Comparison of ENCODE assay signal across 12 cellular contexts in the genomic region with DNA sequence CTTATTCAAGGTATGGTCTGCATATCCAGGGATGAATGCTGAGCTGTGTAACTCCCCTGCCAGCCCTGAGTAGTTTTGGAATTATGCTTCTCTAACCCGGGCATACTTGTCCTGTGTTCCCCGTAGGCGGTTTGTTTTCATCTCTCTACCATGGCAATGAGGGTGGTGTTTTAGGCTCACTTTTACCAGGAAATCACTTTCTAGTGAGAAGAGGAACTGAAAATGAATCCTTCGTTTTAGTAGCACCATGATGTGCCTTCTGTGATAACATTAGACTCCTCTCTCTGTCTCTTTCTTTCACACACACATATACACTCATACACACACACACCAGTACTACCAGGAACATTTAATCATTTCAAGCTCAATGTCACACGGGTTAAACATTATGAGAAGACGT. TPM values are rescaled to one million over a fixed set of nuclear protein-coding genes. Genes with fewer than 3 reads are reported as not detected.
DNase-seq lines count a peak whose midpoint lies in the region; ATAC-seq and TF ChIP-seq lines count a peak whose summit lies in the region.
"Had no signal": no experiment of that assay in that cellular context is flagged by ENCODE, and none has a peak within 500 bp of the region (broad histone marks: within the 10 kb centered on the region; RNA-seq: fewer than 3 reads in every experiment).

No MANE protein-coding gene starts in this region.

- no peak overlapping the region for H2AFZ ChIP-seq in neuronal stem cell (ENCODE audit: low read length)
- H2AFZ ChIP-seq: parathyroid adenoma had no signal

- H2BK15ac ChIP-seq in neuronal stem cell (ENCODE audit: low read length) = no peak overlapping the region

- no peak overlapping the region for H3K4ac ChIP-seq in neuronal stem cell (ENCODE audit: low read length)

- H2BK5ac ChIP-seq in neuronal stem cell (ENCODE audit: low read length) = no peak overlapping the region

- no peak overlapping the region for H3K4me2 ChIP-seq in neuronal stem cell (ENCODE audit: insufficient read depth, low read length, poor library complexity, severe bottlenecking)

- no peak overlapping the region for H3K23ac ChIP-seq in neuronal stem cell (ENCODE audit: low read depth, low read length, poor library complexity)

- no peak overlapping the region for H4K91ac ChIP-seq in neuronal stem cell (ENCODE audit: low read depth, low read length, poor library complexity)

- no peak overlapping the region for H2BK12ac ChIP-seq in neuronal stem cell (ENCODE audit: low read length)

- no peak overlapping the region for H3K9ac ChIP-seq in neuronal stem cell (ENCODE audit: low read depth, low read length, poor library complexity)
- H3K9ac ChIP-seq: parathyroid adenoma had no signal

- H3K27me3 ChIP-seq in lower lobe of right lung (ENCODE audit: low read depth) = no peaks in the 10 kb centered on the region
- H3K27me3 ChIP-seq in suprapubic skin = no peaks in the 10 kb centered on the region
- H3K27me3 ChIP-seq in neuronal stem cell (ENCODE audit: control insufficient read depth in 3 of 3, insufficient read depth in 3 of 3, low read depth in 1 of 3, low read length in 3 of 3) = no peaks in the 10 kb centered on the region

- H3K4me1 ChIP-seq in lower lobe of right lung = no peaks in the 10 kb centered on the region
- H3K4me1 ChIP-seq in suprapubic skin = no peaks in the 10 kb centered on the region
- H3K4me1 ChIP-seq in neuronal stem cell (ENCODE audit: control insufficient read depth in 2 of 2, insufficient read depth in 1 of 2, low read depth in 1 of 2, low read length in 2 of 2) = no peaks in the 10 kb centered on the region
- H3K4me1 ChIP-seq: parathyroid adenoma had no signal

- intact Hi-C loops in lower lobe of right lung (cut with DNase I) = no loop called here

- H4K8ac ChIP-seq in neuronal stem cell (ENCODE audit: low read depth, low read length) = no peak overlapping the region

- H3K9me3 ChIP-seq in lower lobe of right lung (no peaks in the 10 kb centered on the region), suprapubic skin (no peaks in the 10 kb centered on the region), neuronal stem cell (replicated peaks in 1 of 2; ENCODE audit: control insufficient read depth in 2 of 2, insufficient read depth in 1 of 2, low read depth in 1 of 2, low read length in 2 of 2) (peaks cover under 1 to 3% of the 10 kb centered on the region in 2 donors)

- TF ChIP-seq CTCF in lower lobe of right lung (IDR thresholded peaks at IDR 0.05) = no peak
- TF ChIP-seq CTCF in suprapubic skin (IDR thresholded peaks at IDR 0.05) = no peak

- no peak overlapping the region for H2AK5ac ChIP-seq in neuronal stem cell (ENCODE audit: low read depth, low read length)

- H3K4me3 ChIP-seq in lower lobe of right lung = no peak overlapping the region
- H3K4me3 ChIP-seq in suprapubic skin = no peak overlapping the region
- H3K4me3 ChIP-seq in neuronal stem cell (ENCODE audit: low read length in 2 of 2) = no peak overlapping the region

- TF ChIP-seq EP300 in suprapubic skin (IDR thresholded peaks at IDR 0.05) = no peak

- H3K18ac ChIP-seq in neuronal stem cell (ENCODE audit: low read length) = no peak overlapping the region

- no peaks in the 10 kb centered on the region for H3K79me1 ChIP-seq in neuronal stem cell (ENCODE audit: low read depth, low read length)

- DNase-seq in lower lobe of right lung = no peak
- DNase-seq in suprapubic skin (ENCODE audit: low spot score in 2 of 2) = no peak
- no peak for DNase-seq in HuH-7.5 (ENCODE audit: low spot score)
- DNase-seq in caudate nucleus (lab: John Stamatoyannopoulos, UW) = no peak
- DNase-seq in neuronal stem cell (ENCODE audit: low spot score) = no peak
- DNase-seq: activated T-cell treated with anti-CD3 and anti-CD28 coated beads for 4 hours, cortex of kidney, SHP77 treated with DMSO at 0.1 percent for 48 hours had no signal

- H2BK120ac ChIP-seq in neuronal stem cell (ENCODE audit: low read depth, low read length) = no peak overlapping the region

- 58% methylated on average over 6 of the region's 6 CpGs for WGBS in suprapubic skin
- WGBS in neuronal stem cell (ENCODE audit: extremely low coverage in 2 of 2, insufficient read length in 2 of 2, insufficient replicate concordance in 1 of 2), 2 donors = no CpG with 5 or more reads among the region's 6 CpGs

- H3K14ac ChIP-seq in neuronal stem cell (ENCODE audit: low read length) = no peak overlapping the region

- peak overlapping the region; percentile 47 for H3K27ac ChIP-seq in lower lobe of right lung
- no peak overlapping the region for H3K27ac ChIP-seq in suprapubic skin
- H3K27ac ChIP-seq in caudate nucleus (ENCODE audit: low read depth, low read length) = no peak overlapping the region
- H3K27ac ChIP-seq in neuronal stem cell (replicated peaks; ENCODE audit: low read length) = no peak overlapping the region
- H3K27ac ChIP-seq: parathyroid adenoma had no signal

- ATAC-seq in GM18870 (IDR thresholded peaks at IDR 0.05; ENCODE audit: unreplicated experiment) (peak; percentile 99), GM21717 (IDR thresholded peaks at IDR 0.05; ENCODE audit: unreplicated experiment) (peak; percentile 97), HG03432 (IDR thresholded peaks at IDR 0.05; ENCODE audit: unreplicated experiment) (peak; percentile 99), lower lobe of right lung (peak; percentile 68 to 70)

- TF ChIP-seq POLR2A in suprapubic skin (IDR thresholded peaks at IDR 0.05) = no peak

- no peaks in the 10 kb centered on the region for H3K36me3 ChIP-seq in lower lobe of right lung
- no peaks in the 10 kb centered on the region for H3K36me3 ChIP-seq in suprapubic skin
- no peaks in the 10 kb centered on the region for H3K36me3 ChIP-seq in neuronal stem cell (replicated peaks in 1 of 2; ENCODE audit: control insufficient read depth in 2 of 2, insufficient read depth in 2 of 2, low read length in 2 of 2)

RNA-seq across cellular contexts. Expression of gene PFKP, which starts 31.2 kb away (rescaled TPM):
- total RNA-seq in lower lobe of right lung = 23.5 TPM
- total RNA-seq in suprapubic skin = 10 to 100 TPM; 36.7 to 58.9 (median 44.7) TPM
- 21.1 TPM for polyA plus RNA-seq in neuronal stem cell (2013, experiment 1 of 2)
- polyA plus RNA-seq in neuronal stem cell (2013, experiment 2 of 2) = 21.1 TPM
